12 cellular contexts compared by ENCODE assay signal in genomic region chr22:40332319-40332781, GRCh38. TPM values are rescaled to one million over a fixed set of nuclear protein-coding genes. Genes with fewer than 3 reads are reported as not detected.
DNase-seq lines count a peak whose midpoint lies in the region; ATAC-seq and TF ChIP-seq lines count a peak whose summit lies in the region.
"Had no signal": no experiment of that assay in that cellular context is flagged by ENCODE, and none has a peak within 500 bp of the region (broad histone marks: within the 10 kb centered on the region; RNA-seq: fewer than 3 reads in every experiment).

No MANE protein-coding gene starts in this region.

- no peak for DNase-seq in activated naive CD4-positive, alpha-beta T cell treated with anti-CD3 and anti-CD28 coated beads, Interleukin-2, amount 10 ng/mL, durations not matched to agents 7 days and 5 days
- no peak for DNase-seq in activated naive CD4-positive, alpha-beta T cell (lab: John Stamatoyannopoulos, UW)
- peak; percentile 37 for DNase-seq in astrocyte of the cerebellum (ENCODE audit: low read depth)
- DNase-seq in SW480 (ENCODE audit: low spot score), result no peak
- DNase-seq in NCI-H1930 (lab: John Stamatoyannopoulos, UW), result no peak
- DNase-seq: aorta; heart right ventricle; PC-3; stimulated activated CD4-positive, alpha-beta T cell treated with anti-CD3 and anti-CD28 coated beads, Interleukin-15, amount 100 ng/mL, for 24 hours had no signal

- 49% methylated on average over 9 of the region's 9 CpGs for WGBS in thymus

- H3K27ac ChIP-seq in iPS-20b (ENCODE audit: low read length), result no peak overlapping the region
- H3K27ac ChIP-seq in thymus (ENCODE audit: low read depth), result peak overlapping the region; percentile 92

- H3K4me3 ChIP-seq in astrocyte of the cerebellum (ENCODE audit: low read depth, low read length), result no peak overlapping the region
- H3K4me3 ChIP-seq in iPS-20b (ENCODE audit: low read length), result no peak overlapping the region
- no peak overlapping the region for H3K4me3 ChIP-seq in thymus (ENCODE audit: low read length)
- H3K4me3 ChIP-seq: heart right ventricle had no signal

- H3K9me3 ChIP-seq in iPS-20b (ENCODE audit: insufficient read depth, low read depth, low read length) (no peaks in the 10 kb centered on the region), thymus (ENCODE audit: control insufficient read depth) (no peaks in the 10 kb centered on the region)
- H3K9me3 ChIP-seq: heart right ventricle had no signal

- in situ Hi-C loops in astrocyte of the cerebellum (cut with HindIII; ENCODE audit: low sequenced_read_pairs), result no loop called here

- H3K27me3 ChIP-seq in iPS-20b (ENCODE audit: insufficient read depth, low read length) (no peaks in the 10 kb centered on the region), thymus (ENCODE audit: control insufficient read depth, insufficient read depth) (no peaks in the 10 kb centered on the region)
- H3K27me3 ChIP-seq: heart right ventricle had no signal

- peaks cover 52% of the 10 kb centered on the region for H3K36me3 Mint-ChIP-seq in activated naive CD4-positive, alpha-beta T cell treated with anti-CD3 and anti-CD28 coated beads, Interleukin-2, amount 10 ng/mL, durations not matched to agents 7 days and 5 days

- H3K36me3 ChIP-seq in iPS-20b (ENCODE audit: insufficient read depth, low read depth, low read length) (peaks cover 49% of the 10 kb centered on the region), thymus (ENCODE audit: control insufficient read depth, insufficient read depth) (peaks cover 21% of the 10 kb centered on the region)

- peaks cover 94% of the 10 kb centered on the region for H3K4me1 Mint-ChIP-seq in activated naive CD4-positive, alpha-beta T cell treated with anti-CD3 and anti-CD28 coated beads, Interleukin-2, amount 10 ng/mL, durations not matched to agents 7 days and 5 days

- H3K4me1 ChIP-seq in iPS-20b (ENCODE audit: insufficient read depth, low read length) (peaks cover 45% of the 10 kb centered on the region), thymus (ENCODE audit: control insufficient read depth, insufficient read depth, low read length) (peaks cover 18% of the 10 kb centered on the region)

- H3K27ac Mint-ChIP-seq in activated naive CD4-positive, alpha-beta T cell treated with anti-CD3 and anti-CD28 coated beads, Interleukin-2, amount 10 ng/mL, durations not matched to agents 7 days and 5 days, result peak overlapping the region; percentile 79

- peak overlapping the region; percentile 26 for H3K4me3 Mint-ChIP-seq in activated naive CD4-positive, alpha-beta T cell treated with anti-CD3 and anti-CD28 coated beads, Interleukin-2, amount 10 ng/mL, durations not matched to agents 7 days and 5 days

- H3K27me3 Mint-ChIP-seq in activated naive CD4-positive, alpha-beta T cell treated with anti-CD3 and anti-CD28 coated beads, Interleukin-2, amount 10 ng/mL, durations not matched to agents 7 days and 5 days, result no peaks in the 10 kb centered on the region

- H3K9ac ChIP-seq in iPS-20b (ENCODE audit: low read depth, low read length), result 0 out of 2 replicates have a peak overlapping the region, but pooled peaks have one; percentile 13

- no peak for ATAC-seq in GM18520 (IDR thresholded peaks at IDR 0.05; ENCODE audit: unreplicated experiment)
- ATAC-seq: PC-3 had no signal

- CTCF ChIA-PET in activated naive CD4-positive, alpha-beta T cell treated with anti-CD3 and anti-CD28 coated beads, Interleukin-2, amount 10 ng/mL, durations not matched to agents 7 days and 5 days (lab: Charles Lee), result interaction anchor here (1.8 to 2.9 kb wide), 2 partner anchors 13 to 16 kb away, joined by 5 to 12 read pairs; no protein-coding TSS in a partner anchor

- TF ChIP-seq CTCF in astrocyte of the cerebellum (IDR thresholded peaks at IDR 0.05; ENCODE audit: low read depth, low read length, missing control alignments), result no peak

- H3K9me3 Mint-ChIP-seq in activated naive CD4-positive, alpha-beta T cell treated with anti-CD3 and anti-CD28 coated beads, Interleukin-2, amount 10 ng/mL, durations not matched to agents 7 days and 5 days, result no peaks in the 10 kb centered on the region

RNA-seq across cellular contexts. Expression of gene ADSL, which starts 13.9 kb away (rescaled TPM):
- 58.0 TPM for polyA plus RNA-seq in thymus

RNA-seq across cellular contexts. Expression of gene SGSM3, which starts 38.0 kb away (rescaled TPM):
- polyA plus RNA-seq in thymus, result 92.1 TPM
